In genomic region chr14:22998324-22999012, GRCh38 we compare ENCODE assay signal across 2 cellular contexts.
TF ChIP-seq lines count a peak whose summit lies in the region.

No MANE protein-coding gene starts in this region.

TF ChIP-seq in SK-N-SH, 30 proteins besides CTCF, POLR2A, EP300 and RAD21 (continued from another document):
- TF ChIP-seq MXI1 (IDR thresholded peaks at IDR 0.05; ENCODE audit: low read depth, low read length) (no peak), YY1 (IDR thresholded peaks at IDR 0.05; ENCODE audit: low read depth) (no peak), FOXJ3 (CRISPR knock-in tag; IDR thresholded peaks at IDR 0.05) (no peak), JUND (IDR thresholded peaks at IDR 0.05) (no peak), RFX5 (IDR thresholded peaks at IDR 0.05; ENCODE audit: low read length) (no peak), GATA2 (CRISPR knock-in tag; IDR thresholded peaks at IDR 0.05) (no peak), REST (IDR thresholded peaks at IDR 0.05; ENCODE audit: low read depth, low read length) (no peak), MEF2A (IDR thresholded peaks at IDR 0.05; ENCODE audit: borderline replicate concordance, low read depth) (no peak), TEAD4 (IDR thresholded peaks at IDR 0.05; ENCODE audit: borderline replicate concordance, insufficient read depth) (no peak)

TF ChIP-seq in SK-N-SH treated with all-trans-retinoic acid at 6 μM for 48 hours, 23 proteins besides CTCF, POLR2A, EP300 and RAD21 (continued from another document):
- TF ChIP-seq, protein P1, sequence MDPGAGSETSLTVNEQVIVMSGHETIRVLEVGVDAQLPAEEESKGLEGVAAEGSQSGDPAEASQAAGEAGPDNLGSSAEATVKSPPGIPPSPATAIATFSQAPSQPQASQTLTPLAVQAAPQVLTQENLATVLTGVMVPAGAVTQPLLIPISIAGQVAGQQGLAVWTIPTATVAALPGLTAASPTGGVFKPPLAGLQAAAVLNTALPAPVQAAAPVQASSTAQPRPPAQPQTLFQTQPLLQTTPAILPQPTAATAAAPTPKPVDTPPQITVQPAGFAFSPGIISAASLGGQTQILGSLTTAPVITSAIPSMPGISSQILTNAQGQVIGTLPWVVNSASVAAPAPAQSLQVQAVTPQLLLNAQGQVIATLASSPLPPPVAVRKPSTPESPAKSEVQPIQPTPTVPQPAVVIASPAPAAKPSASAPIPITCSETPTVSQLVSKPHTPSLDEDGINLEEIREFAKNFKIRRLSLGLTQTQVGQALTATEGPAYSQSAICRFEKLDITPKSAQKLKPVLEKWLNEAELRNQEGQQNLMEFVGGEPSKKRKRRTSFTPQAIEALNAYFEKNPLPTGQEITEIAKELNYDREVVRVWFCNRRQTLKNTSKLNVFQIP (CRISPR knock-in tag; IDR thresholded peaks at IDR 0.05; ENCODE audit: borderline replicate concordance, low read depth) = no peak
- TF ChIP-seq, protein P2, sequence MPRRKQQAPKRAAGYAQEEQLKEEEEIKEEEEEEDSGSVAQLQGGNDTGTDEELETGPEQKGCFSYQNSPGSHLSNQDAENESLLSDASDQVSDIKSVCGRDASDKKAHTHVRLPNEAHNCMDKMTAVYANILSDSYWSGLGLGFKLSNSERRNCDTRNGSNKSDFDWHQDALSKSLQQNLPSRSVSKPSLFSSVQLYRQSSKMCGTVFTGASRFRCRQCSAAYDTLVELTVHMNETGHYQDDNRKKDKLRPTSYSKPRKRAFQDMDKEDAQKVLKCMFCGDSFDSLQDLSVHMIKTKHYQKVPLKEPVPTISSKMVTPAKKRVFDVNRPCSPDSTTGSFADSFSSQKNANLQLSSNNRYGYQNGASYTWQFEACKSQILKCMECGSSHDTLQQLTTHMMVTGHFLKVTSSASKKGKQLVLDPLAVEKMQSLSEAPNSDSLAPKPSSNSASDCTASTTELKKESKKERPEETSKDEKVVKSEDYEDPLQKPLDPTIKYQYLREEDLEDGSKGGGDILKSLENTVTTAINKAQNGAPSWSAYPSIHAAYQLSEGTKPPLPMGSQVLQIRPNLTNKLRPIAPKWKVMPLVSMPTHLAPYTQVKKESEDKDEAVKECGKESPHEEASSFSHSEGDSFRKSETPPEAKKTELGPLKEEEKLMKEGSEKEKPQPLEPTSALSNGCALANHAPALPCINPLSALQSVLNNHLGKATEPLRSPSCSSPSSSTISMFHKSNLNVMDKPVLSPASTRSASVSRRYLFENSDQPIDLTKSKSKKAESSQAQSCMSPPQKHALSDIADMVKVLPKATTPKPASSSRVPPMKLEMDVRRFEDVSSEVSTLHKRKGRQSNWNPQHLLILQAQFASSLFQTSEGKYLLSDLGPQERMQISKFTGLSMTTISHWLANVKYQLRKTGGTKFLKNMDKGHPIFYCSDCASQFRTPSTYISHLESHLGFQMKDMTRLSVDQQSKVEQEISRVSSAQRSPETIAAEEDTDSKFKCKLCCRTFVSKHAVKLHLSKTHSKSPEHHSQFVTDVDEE (CRISPR knock-in tag; IDR thresholded peaks at IDR 0.05) = no peak
- TF ChIP-seq ISL1 (CRISPR knock-in tag; IDR thresholded peaks at IDR 0.05) (no peak), GLIS3 (CRISPR knock-in tag; IDR thresholded peaks at IDR 0.05) (no peak), CREB5 (CRISPR knock-in tag; IDR thresholded peaks at IDR 0.05; ENCODE audit: low read depth) (no peak), ZNF565 (CRISPR knock-in tag; conservative IDR thresholded peaks at IDR 0.05; ENCODE audit: low read depth) (no peak), RARB (CRISPR knock-in tag; IDR thresholded peaks at IDR 0.05) (no peak), SNAI2 (CRISPR knock-in tag; IDR thresholded peaks at IDR 0.05) (no peak), TOX (CRISPR knock-in tag; IDR thresholded peaks at IDR 0.05; ENCODE audit: borderline replicate concordance) (no peak), CSDC2 (CRISPR knock-in tag; IDR thresholded peaks at IDR 0.05) (no peak), BACH2 (CRISPR knock-in tag; IDR thresholded peaks at IDR 0.05; ENCODE audit: borderline replicate concordance) (no peak)
TF ChIP-seq in SK-N-SH treated with all-trans-retinoic acid at 6 μM for 48 hours: peak in this region for 0.
